ENCODE assay signal across 8 cellular contexts in genomic region chr11:85664561-85665481, GRCh38. TPM values are rescaled to one million over a fixed set of nuclear protein-coding genes. Genes with fewer than 3 reads are reported as not detected.
A peak's percentile ranks its signal among the peaks of the same experiment; 100 is the strongest.
DNase-seq lines count a peak whose midpoint lies in the region; ATAC-seq and TF ChIP-seq lines count a peak whose summit lies in the region.

A gene with protein sequence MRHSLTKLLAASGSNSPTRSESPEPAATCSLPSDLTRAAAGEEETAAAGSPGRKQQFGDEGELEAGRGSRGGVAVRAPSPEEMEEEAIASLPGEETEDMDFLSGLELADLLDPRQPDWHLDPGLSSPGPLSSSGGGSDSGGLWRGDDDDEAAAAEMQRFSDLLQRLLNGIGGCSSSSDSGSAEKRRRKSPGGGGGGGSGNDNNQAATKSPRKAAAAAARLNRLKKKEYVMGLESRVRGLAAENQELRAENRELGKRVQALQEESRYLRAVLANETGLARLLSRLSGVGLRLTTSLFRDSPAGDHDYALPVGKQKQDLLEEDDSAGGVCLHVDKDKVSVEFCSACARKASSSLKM (minus strand): TSS chr11:85665129. CDS start chr11:85664875, 254 bp downstream.

- CTCF ChIA-PET in Panc1 (lab: Charles Lee), result interaction anchor here (0.6 kb wide), 1 partner anchor 37 kb away, joined by 3 read pairs; the partner anchor contains the start of gene TMEM126B

- in situ Hi-C loops in Panc1 (cut with HindIII; ENCODE audit: low pct_unique_long_range_greater_than_20kb, low sequenced_read_pairs), result no loop called here

- H3K4me3 ChIP-seq in Panc1 (ENCODE audit: low read depth in 2 of 2, low read length in 2 of 2), result peak within 1 kb of the TSS; percentile 68 to 98
- peak within 1 kb of the TSS; percentile 93 to 99 for H3K4me3 ChIP-seq in esophagus (ENCODE audit: low read depth in 1 of 2, low read length in 2 of 2)
- peak within 1 kb of the TSS; percentile 77 to 82 for H3K4me3 ChIP-seq in muscle layer of colon (ENCODE audit: low read depth in 1 of 2, low read length in 2 of 2)

- peak within 1 kb of the TSS; percentile 99 for H3K4me3 Mint-ChIP-seq in activated T-cell treated with anti-CD3 and anti-CD28 coated beads, Interleukin-2, amount 50 U/mL, for 4 hours

- no peak for TF ChIP-seq CTCF in Panc1 (IDR thresholded peaks at IDR 0.05)

- DNase-seq in DMS53 (lab: John Stamatoyannopoulos, UW) (peak; percentile 100), KG1 (lab: John Stamatoyannopoulos, UW) (peak; percentile 97), Panc1 (ENCODE audit: low read depth, low spot score) (peak; percentile 89)
- peak; percentile 90 for DNase-seq in activated T-cell treated with anti-CD3 and anti-CD28 coated beads, Interleukin-2, amount 50 U/mL, for 4 hours
- peak; percentile 88 for DNase-seq in stimulated activated CD8-positive, alpha-beta memory T cell treated with anti-CD3 and anti-CD28 coated beads, Interleukin-7, amount 100 ng/mL, for 24 hours (ENCODE audit: low read depth)

- H3K36me3 ChIP-seq in Panc1 (ENCODE audit: control insufficient read depth, insufficient read depth, low read length) (peaks cover 23% of the 10 kb centered on the region), esophagus (ENCODE audit: control insufficient read depth in 2 of 2, insufficient read depth in 2 of 2, low read length in 1 of 2) (no peaks in the 10 kb centered on the region), muscle layer of colon (ENCODE audit: insufficient read depth, low read length) (peaks cover 23% of the 10 kb centered on the region)

- peaks cover 26% of the 10 kb centered on the region for H3K36me3 Mint-ChIP-seq in activated T-cell treated with anti-CD3 and anti-CD28 coated beads, Interleukin-2, amount 50 U/mL, for 4 hours (ENCODE audit: insufficient read depth)

- 0% methylated on average over 65 to 70 of the region's 70 CpGs for WGBS in esophagus, 2 donors

- peaks cover 32% of the 10 kb centered on the region for H3K4me1 Mint-ChIP-seq in activated T-cell treated with anti-CD3 and anti-CD28 coated beads, Interleukin-2, amount 50 U/mL, for 4 hours (ENCODE audit: low read depth)

- H3K9ac ChIP-seq in muscle layer of colon (ENCODE audit: low read length), result peak within 1 kb of the TSS; percentile 69

- H3K27me3 ChIP-seq in Panc1 (ENCODE audit: control insufficient read depth, insufficient read depth, low read length) (no peaks in the 10 kb centered on the region), esophagus (ENCODE audit: control insufficient read depth in 1 of 2, insufficient read depth in 2 of 2, low read length in 2 of 2) (no peaks in the 10 kb centered on the region), muscle layer of colon (ENCODE audit: control insufficient read depth in 1 of 2, insufficient read depth in 2 of 2, low read length in 2 of 2) (no peaks in the 10 kb centered on the region)

- no TSS peak for BruUV-seq in Panc1 (replicated peaks; lab: Mats Ljungman, UMichigan)

- H3K4me1 ChIP-seq in Panc1 (ENCODE audit: control insufficient read depth, insufficient read depth, low read length), result peaks cover 33% of the 10 kb centered on the region
- H3K4me1 ChIP-seq in esophagus (ENCODE audit: control insufficient read depth in 2 of 2, insufficient read depth in 2 of 2, low read length in 1 of 2), result no peaks in the 10 kb centered on the region
- H3K4me1 ChIP-seq in muscle layer of colon (ENCODE audit: insufficient read depth, low read length), result peaks cover 38% of the 10 kb centered on the region

- H3K27ac ChIP-seq in Panc1 (ENCODE audit: low read length) (peak within 1 kb of the TSS; percentile 90), esophagus (ENCODE audit: low read depth in 2 of 2, low read length in 1 of 2) (peak within 1 kb of the TSS; percentile 95 to 99), muscle layer of colon (ENCODE audit: low read depth, low read length) (peak within 1 kb of the TSS; percentile 93)

- H3K9me3 ChIP-seq in Panc1 (ENCODE audit: control insufficient read depth, insufficient read depth, low read depth, low read length), result no peaks in the 10 kb centered on the region
- peaks cover 0 to 3% of the 10 kb centered on the region in 2 donors for H3K9me3 ChIP-seq in esophagus (ENCODE audit: control insufficient read depth in 2 of 2, insufficient read depth in 1 of 2, low read depth in 1 of 2, low read length in 1 of 2)
- no peaks in the 10 kb centered on the region for H3K9me3 ChIP-seq in muscle layer of colon (ENCODE audit: low read length)

- POLR2A ChIA-PET in Panc1 (lab: Charles Lee), result interaction anchor here (0.5 to 0.6 kb wide), 3 partner anchors 14 to 355 kb away, joined by 3 to 6 read pairs (median 6); no protein-coding TSS in a partner anchor

- no peaks in the 10 kb centered on the region for H3K9me3 Mint-ChIP-seq in activated T-cell treated with anti-CD3 and anti-CD28 coated beads, Interleukin-2, amount 50 U/mL, for 4 hours

- intact Hi-C loops in Panc1 (cut with micrococcal nuclease; ENCODE audit: unreplicated experiment), result loop anchor here (5.0 kb wide), 2 partner anchors 38 to 68 kb away; partner anchors contain the start of genes DLG2 and TMEM126B

- H3K27me3 Mint-ChIP-seq in activated T-cell treated with anti-CD3 and anti-CD28 coated beads, Interleukin-2, amount 50 U/mL, for 4 hours (ENCODE audit: low read depth), result no peaks in the 10 kb centered on the region

- ATAC-seq in GM21723 (IDR thresholded peaks at IDR 0.05; ENCODE audit: unreplicated experiment), result peak; percentile 90
- peak; percentile 96 for ATAC-seq in Panc1
- ATAC-seq in activated T-cell treated with anti-CD3 and anti-CD28 coated beads, Interleukin-2, amount 50 U/mL, for 4 hours, result peak; percentile 85 to 88

RNA-seq across cellular contexts. Expression of the gene that starts here (rescaled TPM):
- total RNA-seq in Panc1 (2021; ENCODE audit: unreplicated experiment), result 75.8 TPM
- polyA plus RNA-seq in Panc1 (2012; ENCODE audit: insufficient read length), result 60.1 TPM
- total RNA-seq in activated T-cell treated with anti-CD3 and anti-CD28 coated beads, Interleukin-2, amount 50 U/mL, for 4 hours, result 10 to 100 TPM; 28.9 to 31.9 (median 31.1) TPM
- 10 to 100 TPM; 15.5 to 19.0 TPM for polyA plus RNA-seq in esophagus

Comparison
In these comparisons a context has a peak if more than half of its experiments do, and no peak if none do; other contexts are left out.
1. Peak in every context shown above with its lines: DNase-seq, ATAC-seq, H3K4me3 ChIP-seq and H3K27ac ChIP-seq.